35 cellular contexts compared by ENCODE assay signal in genomic region chr12:60271816-60272215, GRCh38.
"Had no signal": no experiment of that assay in that cellular context is flagged by ENCODE, and none has a peak within 500 bp of the region (broad histone marks: within the 10 kb centered on the region; RNA-seq: fewer than 3 reads in every experiment).

No MANE protein-coding gene starts in this region.

- H3K27me3 ChIP-seq: MG63 had no signal

- H3K27ac ChIP-seq: KMS-11 had no signal

- H3K36me3 ChIP-seq: MG63 had no signal

- H3K9ac ChIP-seq: KMS-11 had no signal

- H3K4me3 ChIP-seq: MG63 had no signal

- DNase-seq: Karpas-422, Kasumi-1, KG1, MG63, MM.1S, MV-4-11, NCI-H1048, NCI-H1092, NCI-H1092 treated with DMSO at 0.1 percent for 48 hours, NCI-H1105, NCI-H1105 treated with DMSO at 0.1 percent for 48 hours, NCI-H1417, NCI-H1417 treated with DMSO at 0.1 percent for 48 hours, NCI-H1436, NCI-H1436 treated with DMSO at 0.1 percent for 48 hours, NCI-H146, NCI-H1694, NCI-H1694 treated with DMSO at 0.1 percent for 48 hours, NCI-H187, NCI-H187 treated with DMSO at 0.1 percent for 48 hours, NCI-H1930, NCI-H2029, NCI-H2029 treated with DMSO at 0.1 percent for 48 hours, NCI-H2081, NCI-H2081 treated with DMSO at 0.1 percent for 48 hours, NCI-H2107, NCI-H2171, NCI-H2171 treated with DMSO at 0.1 percent for 48 hours, NCI-H2227 treated with DMSO at 0.1 percent for 48 hours, NCI-H226, NCI-H345, NCI-H446, NCI-H446 treated with DMSO at 0.1 percent for 48 hours, NCI-H510A had no signal
